ENCODE assay signal across 7 cellular contexts in the genomic region with DNA sequence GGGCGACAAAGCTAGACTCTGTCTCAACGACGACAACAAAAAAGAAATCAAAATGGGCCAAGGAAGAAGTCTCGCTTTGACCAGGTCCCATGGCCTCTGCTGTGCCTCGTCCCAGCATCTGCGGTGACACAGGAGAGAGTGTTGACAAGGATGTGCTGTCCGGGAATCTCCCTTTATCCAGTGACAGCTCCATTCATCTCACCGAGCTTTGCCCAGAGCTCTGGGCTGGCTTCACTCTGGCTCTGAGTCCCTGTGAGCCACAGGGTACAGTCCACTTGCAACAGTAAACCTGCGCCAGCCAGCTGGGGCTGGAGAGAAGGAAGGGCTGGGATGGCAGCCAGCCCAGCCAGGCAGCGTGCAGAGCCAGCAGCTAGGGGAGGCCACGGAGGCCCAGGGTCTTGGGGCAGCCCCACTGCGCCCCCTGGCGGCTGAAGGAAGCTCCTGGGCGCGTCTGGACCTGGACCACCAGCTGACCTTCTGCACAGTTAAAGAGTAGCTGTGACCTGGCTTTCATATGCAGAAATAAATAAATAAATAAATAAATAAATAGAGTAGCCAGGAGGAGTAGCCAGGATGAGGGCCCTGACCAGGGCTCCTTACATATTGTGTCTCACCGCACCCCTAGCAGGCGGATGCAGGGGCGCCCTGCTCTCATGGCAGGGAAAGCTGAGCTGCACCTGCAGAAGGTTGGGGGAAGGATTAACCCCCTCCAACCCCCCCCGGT.
A peak's percentile ranks its signal among the peaks of the same experiment; 100 is the strongest.
DNase-seq lines count a peak whose midpoint lies in the region; TF ChIP-seq lines count a peak whose summit lies in the region.

No MANE protein-coding gene starts in this region.

- peak overlapping the region in 1 of 2 donors; percentile 62 for H3K9ac ChIP-seq in stomach smooth muscle (ENCODE audit: low read length in 2 of 2)

- H3K9me3 ChIP-seq in stomach smooth muscle (ENCODE audit: control insufficient read depth in 2 of 2, low read length in 2 of 2): no peaks in the 10 kb centered on the region

- CTCF ChIA-PET in RWPE1 (lab: Yijun Ruan, JAX): interaction anchor here (0.5 to 2.0 kb wide), 28 partner anchors 8 to 1551 kb away, joined by 3 to 15 read pairs (median 4); no protein-coding TSS in a partner anchor

- TF ChIP-seq CTCF in GM12873 (IDR thresholded peaks at IDR 0.05; ENCODE audit: insufficient read depth, low read depth, low read length, missing control alignments): peak; percentile 90
- peak; percentile 91 for TF ChIP-seq CTCF in LNCaP clone FGC (IDR thresholded peaks at IDR 0.05; ENCODE audit: control insufficient read depth, extremely low read depth, insufficient read depth)
- TF ChIP-seq CTCF in RWPE1 (conservative IDR thresholded peaks at IDR 0.05; ENCODE audit: low read depth): peak; percentile 82
- peak; percentile 95 for TF ChIP-seq CTCF in foreskin fibroblast (IDR thresholded peaks at IDR 0.05; ENCODE audit: low read depth, low read length)

- H3K4me3 ChIP-seq in LNCaP clone FGC (ENCODE audit: low read depth, low read length) (no peak overlapping the region), foreskin fibroblast (ENCODE audit: low read depth in 1 of 2, low read length in 2 of 2) (no peak overlapping the region), stomach smooth muscle (ENCODE audit: low read length in 2 of 2) (peak overlapping the region in 1 of 2 donors; percentile 47)

- no peaks in the 10 kb centered on the region for H3K36me3 ChIP-seq in stomach smooth muscle (ENCODE audit: control insufficient read depth in 2 of 2, insufficient read depth in 2 of 2, low read length in 2 of 2)

- H3K27ac ChIP-seq in RWPE1 (peak overlapping the region; percentile 66), stomach smooth muscle (ENCODE audit: low read length) (peak overlapping the region; percentile 73)

- H3K4me1 ChIP-seq in stomach smooth muscle (ENCODE audit: control insufficient read depth, insufficient read depth, low read length): peaks cover 19% of the 10 kb centered on the region

- peak; percentile 88 for DNase-seq in LNCaP clone FGC (ENCODE audit: low read depth)
- DNase-seq in RWPE1 (ENCODE audit: low spot score): peak; percentile 82
- peak; percentile 45 for DNase-seq in activated effector memory CD4-positive, alpha-beta T cell treated with Interleukin-2 at 50 U/mL for 16 hours
- DNase-seq in foreskin fibroblast: peak; percentile 91 to 97
- DNase-seq in nucleus accumbens (lab: John Stamatoyannopoulos, UW): peak in 55 of 56 donors; percentile 25 to 95 (median 83)

- H3K27me3 ChIP-seq in stomach smooth muscle (ENCODE audit: control insufficient read depth in 1 of 2, insufficient read depth in 2 of 2, low read length in 2 of 2): no peaks in the 10 kb centered on the region

- POLR2A ChIA-PET in RWPE1 (lab: Yijun Ruan, JAX; ENCODE audit: low non-redundant PET): interaction anchor here (0.6 kb wide), 1 partner anchor 190 kb away, joined by 3 read pairs; no protein-coding TSS in a partner anchor
